Comparison of ENCODE assay signal across 8 cellular contexts in genomic region chr12:42590324-42590934, GRCh38. TPM values are rescaled to one million over a fixed set of nuclear protein-coding genes. Genes with fewer than 3 reads are reported as not detected.
DNase-seq lines count a peak whose midpoint lies in the region; ATAC-seq and TF ChIP-seq lines count a peak whose summit lies in the region.

No MANE protein-coding gene starts in this region.

- ATAC-seq in activated naive CD8-positive, alpha-beta T cell treated with anti-CD3 and anti-CD28 coated beads, Interleukin-2, amount 10 ng/mL, durations not matched to agents 7 days and 5 days (ENCODE audit: low read depth) = no peak
- ATAC-seq in activated CD4-positive, CD25-positive, alpha-beta regulatory T cell treated with anti-CD3 and anti-CD28 coated beads, Interleukin-2, amount 50 U/mL, for 24 hours = no peak
- ATAC-seq in GM18909 (IDR thresholded peaks at IDR 0.05; ENCODE audit: poor library complexity, unreplicated experiment) = no peak

- H3K4me1 ChIP-seq in MM.1S (ENCODE audit: low read length) (peaks cover 3% of the 10 kb centered on the region; the same call in 1 of the 2 replicates), iPS-15b (ENCODE audit: control insufficient read depth, insufficient read depth, low read length) (no peaks in the 10 kb centered on the region), skeletal muscle tissue (ENCODE audit: control insufficient read depth in 3 of 3, insufficient read depth in 3 of 3, low read length in 3 of 3) (peaks cover 8 to 33% (median 21%) of the 10 kb centered on the region in 3 donors)

- peak overlapping the region; percentile 86 for H2AFZ ChIP-seq in MM.1S (ENCODE audit: low read length)

- H3K27me3 Mint-ChIP-seq in activated naive CD8-positive, alpha-beta T cell treated with anti-CD3 and anti-CD28 coated beads, Interleukin-2, amount 10 ng/mL, durations not matched to agents 7 days and 5 days = peaks cover 69% of the 10 kb centered on the region

- H3K27ac ChIP-seq in MM.1S (ENCODE audit: low read length) (no peak overlapping the region), skeletal muscle tissue (ENCODE audit: low read depth, low read length) (peak overlapping the region; percentile 69)

- peak overlapping the region; percentile 54 for H3K4me2 ChIP-seq in MM.1S (ENCODE audit: low read depth, low read length)

- TF ChIP-seq CTCF in MM.1S (IDR thresholded peaks at IDR 0.05; ENCODE audit: low read length) = no peak

- DNase-seq in DMS53 treated with DMSO at 0.1 percent for 48 hours (lab: John Stamatoyannopoulos, UW; ENCODE audit: unreplicated experiment) (peak; percentile 76), MM.1S (peak; percentile 16), occipital lobe (lab: John Stamatoyannopoulos, UW) (no peak)
- DNase-seq in activated naive CD8-positive, alpha-beta T cell treated with anti-CD3 and anti-CD28 coated beads, Interleukin-2, amount 10 ng/mL, durations not matched to agents 7 days and 5 days = no peak

- H3K9me3 Mint-ChIP-seq in activated naive CD8-positive, alpha-beta T cell treated with anti-CD3 and anti-CD28 coated beads, Interleukin-2, amount 10 ng/mL, durations not matched to agents 7 days and 5 days = no peaks in the 10 kb centered on the region

- H3K27me3 ChIP-seq in MM.1S (replicated peaks; ENCODE audit: insufficient read depth, low read length) (0 out of 2 replicates have a peak, but pooled peaks cover 7% of the 10 kb centered on the region), iPS-15b (ENCODE audit: control insufficient read depth, insufficient read depth, low read length) (peaks cover 63% of the 10 kb centered on the region), skeletal muscle tissue (ENCODE audit: control insufficient read depth in 3 of 3, insufficient read depth in 3 of 3, low read length in 3 of 3) (peaks cover 0 to 4% (median 0%) of the 10 kb centered on the region in 3 donors)

- H3F3A ChIP-seq in MM.1S (ENCODE audit: insufficient read depth, low read length) = no peaks in the 10 kb centered on the region

- H3K9me2 ChIP-seq in MM.1S (replicated peaks; ENCODE audit: insufficient read depth, low read length) = no peaks in the 10 kb centered on the region

- H3K36me3 Mint-ChIP-seq in activated naive CD8-positive, alpha-beta T cell treated with anti-CD3 and anti-CD28 coated beads, Interleukin-2, amount 10 ng/mL, durations not matched to agents 7 days and 5 days = no peaks in the 10 kb centered on the region

- no peaks in the 10 kb centered on the region for H3K9me3 ChIP-seq in MM.1S (replicated peaks; ENCODE audit: insufficient read depth, low read length)
- H3K9me3 ChIP-seq in iPS-15b (ENCODE audit: control insufficient read depth, insufficient read depth, low read length) = no peaks in the 10 kb centered on the region
- no peaks in the 10 kb centered on the region for H3K9me3 ChIP-seq in skeletal muscle tissue (ENCODE audit: control insufficient read depth in 3 of 3, low read length in 3 of 3)

- peaks cover 12% of the 10 kb centered on the region for H3K4me1 Mint-ChIP-seq in activated naive CD8-positive, alpha-beta T cell treated with anti-CD3 and anti-CD28 coated beads, Interleukin-2, amount 10 ng/mL, durations not matched to agents 7 days and 5 days

- H3K36me3 ChIP-seq in MM.1S (replicated peaks; ENCODE audit: insufficient read depth, low read length) (no peaks in the 10 kb centered on the region), iPS-15b (ENCODE audit: control insufficient read depth, insufficient read depth, low read length) (no peaks in the 10 kb centered on the region), skeletal muscle tissue (ENCODE audit: control insufficient read depth in 3 of 3, insufficient read depth in 3 of 3, low read length in 3 of 3) (no peaks in the 10 kb centered on the region)

- H3K4me3 Mint-ChIP-seq in activated naive CD8-positive, alpha-beta T cell treated with anti-CD3 and anti-CD28 coated beads, Interleukin-2, amount 10 ng/mL, durations not matched to agents 7 days and 5 days = peak overlapping the region; percentile 62

- no peaks in the 10 kb centered on the region for H4K20me1 ChIP-seq in MM.1S (ENCODE audit: insufficient read depth, low read length)

- POLR2A ChIA-PET in activated naive CD8-positive, alpha-beta T cell treated with anti-CD3 and anti-CD28 coated beads, Interleukin-2, amount 10 ng/mL, durations not matched to agents 7 days and 5 days (lab: Charles Lee) = no interaction called here

- H3K27ac Mint-ChIP-seq in activated naive CD8-positive, alpha-beta T cell treated with anti-CD3 and anti-CD28 coated beads, Interleukin-2, amount 10 ng/mL, durations not matched to agents 7 days and 5 days = no peak overlapping the region

- H3K4me3 ChIP-seq in MM.1S (ENCODE audit: low read length) = peak overlapping the region; percentile 62
- H3K4me3 ChIP-seq in iPS-15b (ENCODE audit: low read depth, low read length) = peak overlapping the region; percentile 68
- peak overlapping the region; percentile 75 to 81 (median 76) for H3K4me3 ChIP-seq in skeletal muscle tissue (ENCODE audit: low read length in 3 of 3)

- H3K79me2 ChIP-seq in MM.1S (ENCODE audit: low read length) = no peaks in the 10 kb centered on the region

- peak overlapping the region; percentile 57; the same call in 1 of the 2 replicates for H3K9ac ChIP-seq in MM.1S (ENCODE audit: low read length)
- peak overlapping the region; percentile 6 for H3K9ac ChIP-seq in iPS-15b (ENCODE audit: low read depth, low read length)
- peak overlapping the region; percentile 48 to 88 (median 75) for H3K9ac ChIP-seq in skeletal muscle tissue (ENCODE audit: low read depth in 1 of 3, low read length in 3 of 3)

RNA-seq across cellular contexts. Expression of gene PRICKLE1, which starts 0.9 kb away (rescaled TPM):
- under 1 TPM; 0.45 to 0.89 TPM for total RNA-seq in activated naive CD8-positive, alpha-beta T cell treated with anti-CD3 and anti-CD28 coated beads, Interleukin-2, amount 10 ng/mL, durations not matched to agents 7 days and 5 days
- total RNA-seq in skeletal muscle tissue (27.1 TPM), occipital lobe (8.7 TPM)

Comparison
In these comparisons a context has a peak if more than half of its experiments do, and no peak if none do; other contexts are left out.
1. DNase-seq: peak in DMS53 treated with DMSO at 0.1 percent for 48 hours (single experiment) and MM.1S (single experiment); none in activated naive CD8-positive, alpha-beta T cell treated with anti-CD3 and anti-CD28 coated beads, Interleukin-2, amount 10 ng/mL, durations not matched to agents 7 days and 5 days (single experiment) and occipital lobe (single experiment).
2. H3K9ac ChIP-seq: peak in every context shown above with its lines; median percentile 75 in skeletal muscle tissue; 57 in MM.1S; 6 in iPS-15b.
3. Peak in every context shown above with its lines, with median percentiles within 50 percentile points of each other: H3K4me3 ChIP-seq.